ENCODE assay signal across 8 cellular contexts in genomic region chr1:151459331-151460046, GRCh38. TPM values are rescaled to one million over a fixed set of nuclear protein-coding genes. Genes with fewer than 3 reads are reported as not detected.
DNase-seq lines count a peak whose midpoint lies in the region; ATAC-seq and TF ChIP-seq lines count a peak whose summit lies in the region.

A gene with protein sequence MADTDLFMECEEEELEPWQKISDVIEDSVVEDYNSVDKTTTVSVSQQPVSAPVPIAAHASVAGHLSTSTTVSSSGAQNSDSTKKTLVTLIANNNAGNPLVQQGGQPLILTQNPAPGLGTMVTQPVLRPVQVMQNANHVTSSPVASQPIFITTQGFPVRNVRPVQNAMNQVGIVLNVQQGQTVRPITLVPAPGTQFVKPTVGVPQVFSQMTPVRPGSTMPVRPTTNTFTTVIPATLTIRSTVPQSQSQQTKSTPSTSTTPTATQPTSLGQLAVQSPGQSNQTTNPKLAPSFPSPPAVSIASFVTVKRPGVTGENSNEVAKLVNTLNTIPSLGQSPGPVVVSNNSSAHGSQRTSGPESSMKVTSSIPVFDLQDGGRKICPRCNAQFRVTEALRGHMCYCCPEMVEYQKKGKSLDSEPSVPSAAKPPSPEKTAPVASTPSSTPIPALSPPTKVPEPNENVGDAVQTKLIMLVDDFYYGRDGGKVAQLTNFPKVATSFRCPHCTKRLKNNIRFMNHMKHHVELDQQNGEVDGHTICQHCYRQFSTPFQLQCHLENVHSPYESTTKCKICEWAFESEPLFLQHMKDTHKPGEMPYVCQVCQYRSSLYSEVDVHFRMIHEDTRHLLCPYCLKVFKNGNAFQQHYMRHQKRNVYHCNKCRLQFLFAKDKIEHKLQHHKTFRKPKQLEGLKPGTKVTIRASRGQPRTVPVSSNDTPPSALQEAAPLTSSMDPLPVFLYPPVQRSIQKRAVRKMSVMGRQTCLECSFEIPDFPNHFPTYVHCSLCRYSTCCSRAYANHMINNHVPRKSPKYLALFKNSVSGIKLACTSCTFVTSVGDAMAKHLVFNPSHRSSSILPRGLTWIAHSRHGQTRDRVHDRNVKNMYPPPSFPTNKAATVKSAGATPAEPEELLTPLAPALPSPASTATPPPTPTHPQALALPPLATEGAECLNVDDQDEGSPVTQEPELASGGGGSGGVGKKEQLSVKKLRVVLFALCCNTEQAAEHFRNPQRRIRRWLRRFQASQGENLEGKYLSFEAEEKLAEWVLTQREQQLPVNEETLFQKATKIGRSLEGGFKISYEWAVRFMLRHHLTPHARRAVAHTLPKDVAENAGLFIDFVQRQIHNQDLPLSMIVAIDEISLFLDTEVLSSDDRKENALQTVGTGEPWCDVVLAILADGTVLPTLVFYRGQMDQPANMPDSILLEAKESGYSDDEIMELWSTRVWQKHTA (N-terminal part only) (minus strand): TSS chr1:151459494. CDS start chr1:151442204, 17,290 bp downstream.

- peak within 1 kb of the TSS; percentile 94 for H3K27ac Mint-ChIP-seq in activated T-cell treated with anti-CD3 and anti-CD28 coated beads, Interleukin-2, amount 50 U/mL, for 72 hours

- no peak for TF ChIP-seq POLR2A in esophagus muscularis mucosa (IDR thresholded peaks at IDR 0.05; ENCODE audit: low read depth)

- H3K27me3 ChIP-seq in esophagus muscularis mucosa: no peaks in the 10 kb centered on the region
- H3K27me3 ChIP-seq in muscle layer of duodenum (ENCODE audit: low read depth, low read length): no peaks in the 10 kb centered on the region

- H3K27me3 Mint-ChIP-seq in activated T-cell treated with anti-CD3 and anti-CD28 coated beads, Interleukin-2, amount 50 U/mL, for 72 hours (ENCODE audit: low read depth): peaks cover 24% of the 10 kb centered on the region

- DNase-seq in D341Med (ENCODE audit: low spot score) (peak; percentile 98), Kasumi-1 (lab: John Stamatoyannopoulos, UW) (peak; percentile 92 to 93), RKO (ENCODE audit: low spot score) (peak; percentile 95), esophagus muscularis mucosa (ENCODE audit: extremely low spot score) (peak; percentile 99)
- DNase-seq in activated T-cell treated with anti-CD3 and anti-CD28 coated beads, Interleukin-2, amount 50 U/mL, for 72 hours: peak; percentile 94 to 95
- DNase-seq in stimulated activated CD8-positive, alpha-beta memory T cell treated with anti-CD3 and anti-CD28 coated beads, Interleukin-7, amount 100 ng/mL, for 24 hours (ENCODE audit: low read depth): peak; percentile 90

- no peak for TF ChIP-seq EP300 in esophagus muscularis mucosa (IDR thresholded peaks at IDR 0.05)

- whole genome bisulfite sequencing in esophagus muscularis mucosa: 22% methylated on average over 17 of the region's 30 CpGs

- peak within 1 kb of the TSS; percentile 81 to 90 (median 86) for H3K4me3 ChIP-seq in esophagus muscularis mucosa
- peak within 1 kb of the TSS; percentile 83 to 97 for H3K4me3 ChIP-seq in muscle layer of duodenum (ENCODE audit: low read depth in 1 of 2, low read length in 2 of 2)

- TF ChIP-seq CTCF in esophagus muscularis mucosa (IDR thresholded peaks at IDR 0.05): no peak

- H3K4me1 Mint-ChIP-seq in activated T-cell treated with anti-CD3 and anti-CD28 coated beads, Interleukin-2, amount 50 U/mL, for 72 hours (ENCODE audit: low read depth): peaks cover 45% of the 10 kb centered on the region

- H3K4me1 ChIP-seq in esophagus muscularis mucosa: peaks cover 13 to 38% (median 37%) of the 10 kb centered on the region in 4 donors
- H3K4me1 ChIP-seq in muscle layer of duodenum (ENCODE audit: control insufficient read depth in 1 of 2, insufficient read depth in 2 of 2, low read length in 2 of 2): peaks cover 5 to 24% of the 10 kb centered on the region in 2 donors

- no peaks in the 10 kb centered on the region for H3K9me3 Mint-ChIP-seq in activated T-cell treated with anti-CD3 and anti-CD28 coated beads, Interleukin-2, amount 50 U/mL, for 72 hours

- H3K36me3 Mint-ChIP-seq in activated T-cell treated with anti-CD3 and anti-CD28 coated beads, Interleukin-2, amount 50 U/mL, for 72 hours (ENCODE audit: insufficient read depth in 2 of 2): peaks cover 4 to 7% of the 10 kb centered on the region in 2 donors

- H3K27ac ChIP-seq in esophagus muscularis mucosa (replicated peaks in 1 of 4): peak within 1 kb of the TSS; percentile 98 to 99 (median 99)
- H3K27ac ChIP-seq in muscle layer of duodenum (ENCODE audit: low read length): peak within 1 kb of the TSS; percentile 86

- H3K9me3 ChIP-seq in esophagus muscularis mucosa (no peaks in the 10 kb centered on the region), muscle layer of duodenum (ENCODE audit: control insufficient read depth in 1 of 2, low read length in 2 of 2) (no peaks in the 10 kb centered on the region)

- ATAC-seq in GM21723 (IDR thresholded peaks at IDR 0.05; ENCODE audit: unreplicated experiment): peak; percentile 62
- ATAC-seq in activated T-cell treated with anti-CD3 and anti-CD28 coated beads, Interleukin-2, amount 50 U/mL, for 72 hours (replicated peaks in 1 of 2): peak; percentile 82 to 86

- intact Hi-C loops in esophagus muscularis mucosa (cut with DNase I): loop anchor here (5.0 kb wide), 1 partner anchor 88 kb away; no protein-coding TSS in a partner anchor

- peaks cover 0 to 3% (median 0%) of the 10 kb centered on the region in 4 donors for H3K36me3 ChIP-seq in esophagus muscularis mucosa
- H3K36me3 ChIP-seq in muscle layer of duodenum (ENCODE audit: control insufficient read depth in 1 of 2, insufficient read depth in 2 of 2, low read length in 2 of 2): no peaks in the 10 kb centered on the region

- H3K4me3 Mint-ChIP-seq in activated T-cell treated with anti-CD3 and anti-CD28 coated beads, Interleukin-2, amount 50 U/mL, for 72 hours: peak within 1 kb of the TSS; percentile 82 to 87

RNA-seq across cellular contexts. Expression of the gene that starts here (rescaled TPM):
- 100 to 1,000 TPM; 116 to 140 TPM for total RNA-seq in activated T-cell treated with anti-CD3 and anti-CD28 coated beads, Interleukin-2, amount 50 U/mL, for 72 hours
- total RNA-seq in esophagus muscularis mucosa: 10 to 100 TPM; 35.0 to 63.3 (median 49.1) TPM

Comparison
In these comparisons a context has a peak if more than half of its experiments do, and no peak if none do; other contexts are left out.
1. Peak in every context shown above with its lines: DNase-seq, ATAC-seq, H3K4me3 ChIP-seq and H3K27ac ChIP-seq.